Comparison of ENCODE assay signal across 15 cellular contexts in genomic region chr12:93668919-93669418, GRCh38. TPM values are rescaled to one million over a fixed set of nuclear protein-coding genes. Genes with fewer than 3 reads are reported as not detected.
DNase-seq lines count a peak whose midpoint lies in the region; ATAC-seq and TF ChIP-seq lines count a peak whose summit lies in the region.
"Had no signal": no experiment of that assay in that cellular context is flagged by ENCODE, and none has a peak within 500 bp of the region (broad histone marks: within the 10 kb centered on the region; RNA-seq: fewer than 3 reads in every experiment).

No MANE protein-coding gene starts in this region.

- no peaks in the 10 kb centered on the region for H3K9me2 ChIP-seq in SK-N-SH

- peaks cover 7% of the 10 kb centered on the region for H3F3A ChIP-seq in SK-N-SH (replicated peaks; ENCODE audit: insufficient read depth)

- no peak for DNase-seq in activated CD8-positive, alpha-beta T cell treated with anti-CD3 and anti-CD28 coated beads for 36 hours
- DNase-seq in activated CD8-positive, alpha-beta T cell treated with anti-CD3 and anti-CD28 coated beads, Interleukin-2, amount 10 ng/mL, durations not matched to agents 7 days and 5 days, result no peak
- peak; percentile 32 for DNase-seq in stimulated activated naive B cell treated with anti-CD40 and anti-IgM and Interleukin-4, amounts not matched to agents 10 μg/mL and 1 μg/mL and 100 μg/mL, for 72 hours
- DNase-seq in body of pancreas (no peak), SK-N-SH (no peak), NOMO-1 (lab: John Stamatoyannopoulos, UW; ENCODE audit: unreplicated experiment in 2 of 2) (no peak)
- DNase-seq: activated CD8-positive, alpha-beta memory T cell treated with anti-CD3 and anti-CD28 coated beads, Interleukin-2, amount 50 U/mL, for 48 hours; H7; naive thymus-derived CD4-positive, alpha-beta T cell; NCI-H1105 treated with DMSO at 0.1 percent for 48 hours; NCI-H526; SHP77 had no signal

- CTCF ChIA-PET in activated CD8-positive, alpha-beta T cell treated with anti-CD3 and anti-CD28 coated beads for 36 hours (lab: Charles Lee), result no interaction called here
- CTCF ChIA-PET in activated CD8-positive, alpha-beta T cell treated with anti-CD3 and anti-CD28 coated beads, Interleukin-2, amount 10 ng/mL, durations not matched to agents 7 days and 5 days (lab: Charles Lee), result no interaction called here
- CTCF ChIA-PET in SK-N-SH (lab: Yijun Ruan, JAX), result no interaction called here

- H3K9me3 Mint-ChIP-seq in activated CD8-positive, alpha-beta T cell treated with anti-CD3 and anti-CD28 coated beads for 36 hours, result peaks cover 11% of the 10 kb centered on the region
- peaks cover 6% of the 10 kb centered on the region for H3K9me3 Mint-ChIP-seq in activated CD8-positive, alpha-beta T cell treated with anti-CD3 and anti-CD28 coated beads, Interleukin-2, amount 10 ng/mL, durations not matched to agents 7 days and 5 days (ENCODE audit: insufficient read depth)
- H3K9me3 Mint-ChIP-seq in stimulated activated naive B cell treated with anti-CD40 and anti-IgM and Interleukin-4, amounts not matched to agents 10 μg/mL and 1 μg/mL and 100 μg/mL, for 72 hours, result peaks cover 5 to 8% of the 10 kb centered on the region in 2 donors

- H3K4me3 ChIP-seq in body of pancreas (no peak overlapping the region), SK-N-SH (ENCODE audit: low read depth in 2 of 2, low read length in 1 of 2) (no peak overlapping the region)
- H3K4me3 ChIP-seq: gastroesophageal sphincter had no signal

- H4K20me1 ChIP-seq in SK-N-SH (ENCODE audit: insufficient read depth), result no peaks in the 10 kb centered on the region

- H3K27me3 Mint-ChIP-seq in activated CD8-positive, alpha-beta T cell treated with anti-CD3 and anti-CD28 coated beads for 36 hours, result peaks cover 6% of the 10 kb centered on the region
- peaks cover 9% of the 10 kb centered on the region for H3K27me3 Mint-ChIP-seq in activated CD8-positive, alpha-beta T cell treated with anti-CD3 and anti-CD28 coated beads, Interleukin-2, amount 10 ng/mL, durations not matched to agents 7 days and 5 days (ENCODE audit: low read depth)
- peaks cover 6 to 13% of the 10 kb centered on the region in 2 donors for H3K27me3 Mint-ChIP-seq in stimulated activated naive B cell treated with anti-CD40 and anti-IgM and Interleukin-4, amounts not matched to agents 10 μg/mL and 1 μg/mL and 100 μg/mL, for 72 hours

- POLR2A ChIA-PET in activated CD8-positive, alpha-beta T cell treated with anti-CD3 and anti-CD28 coated beads for 36 hours (lab: Charles Lee), result no interaction called here
- POLR2A ChIA-PET in activated CD8-positive, alpha-beta T cell treated with anti-CD3 and anti-CD28 coated beads, Interleukin-2, amount 10 ng/mL, durations not matched to agents 7 days and 5 days (lab: Charles Lee), result no interaction called here
- POLR2A ChIA-PET in SK-N-SH (lab: Yijun Ruan, JAX), result no interaction called here

- H3K4me1 ChIP-seq in body of pancreas (no peaks in the 10 kb centered on the region), SK-N-SH (ENCODE audit: control insufficient read depth in 1 of 2, insufficient read depth in 2 of 2, low read depth in 1 of 2, low read length in 1 of 2) (no peaks in the 10 kb centered on the region)

- no peak overlapping the region for H3K4me2 ChIP-seq in SK-N-SH

- H3K9ac ChIP-seq in SK-N-SH, result no peak overlapping the region

- intact Hi-C loops in activated CD8-positive, alpha-beta T cell treated with anti-CD3 and anti-CD28 coated beads for 36 hours (cut with micrococcal nuclease), result no loop called here
- intact Hi-C loops in body of pancreas (cut with DNase I), result no loop called here

- H2AFZ ChIP-seq in SK-N-SH (ENCODE audit: low read depth), result no peak overlapping the region

- peak; percentile 69 for ATAC-seq in activated CD8-positive, alpha-beta T cell treated with anti-CD3 and anti-CD28 coated beads for 36 hours
- no peak for ATAC-seq in activated CD8-positive, alpha-beta T cell treated with anti-CD3 and anti-CD28 coated beads, Interleukin-2, amount 10 ng/mL, durations not matched to agents 7 days and 5 days
- peak; percentile 78 for ATAC-seq in GM21528 (IDR thresholded peaks at IDR 0.05; ENCODE audit: low FRiP score, unreplicated experiment)
- ATAC-seq in HG03135 (IDR thresholded peaks at IDR 0.05; ENCODE audit: unreplicated experiment), result peak; percentile 81
- peak; percentile 89 to 92 for ATAC-seq in stimulated activated naive B cell treated with anti-CD40 and anti-IgM and Interleukin-4, amounts not matched to agents 10 μg/mL and 1 μg/mL and 100 μg/mL, for 72 hours (replicated peaks)
- no peak for ATAC-seq in body of pancreas
- ATAC-seq: gastroesophageal sphincter; naive thymus-derived CD4-positive, alpha-beta T cell had no signal

- no peak overlapping the region for H3K27ac Mint-ChIP-seq in activated CD8-positive, alpha-beta T cell treated with anti-CD3 and anti-CD28 coated beads for 36 hours
- H3K27ac Mint-ChIP-seq in activated CD8-positive, alpha-beta T cell treated with anti-CD3 and anti-CD28 coated beads, Interleukin-2, amount 10 ng/mL, durations not matched to agents 7 days and 5 days, result no peak overlapping the region
- H3K27ac Mint-ChIP-seq in stimulated activated naive B cell treated with anti-CD40 and anti-IgM and Interleukin-4, amounts not matched to agents 10 μg/mL and 1 μg/mL and 100 μg/mL, for 72 hours, result peak overlapping the region; percentile 72
- H3K27ac Mint-ChIP-seq: naive thymus-derived CD4-positive, alpha-beta T cell had no signal

- H3K9me3 ChIP-seq in body of pancreas, result no peaks in the 10 kb centered on the region
- H3K9me3 ChIP-seq in SK-N-SH, result no peaks in the 10 kb centered on the region
- H3K9me3 ChIP-seq: gastroesophageal sphincter had no signal

- peaks cover 15% of the 10 kb centered on the region for H3K4me1 Mint-ChIP-seq in activated CD8-positive, alpha-beta T cell treated with anti-CD3 and anti-CD28 coated beads for 36 hours (ENCODE audit: low read depth)
- peaks cover 3% of the 10 kb centered on the region for H3K4me1 Mint-ChIP-seq in activated CD8-positive, alpha-beta T cell treated with anti-CD3 and anti-CD28 coated beads, Interleukin-2, amount 10 ng/mL, durations not matched to agents 7 days and 5 days (ENCODE audit: low read depth)
- H3K4me1 Mint-ChIP-seq in stimulated activated naive B cell treated with anti-CD40 and anti-IgM and Interleukin-4, amounts not matched to agents 10 μg/mL and 1 μg/mL and 100 μg/mL, for 72 hours, result peaks cover 8 to 9% of the 10 kb centered on the region in 2 donors

- no peak overlapping the region for H3K4me3 Mint-ChIP-seq in activated CD8-positive, alpha-beta T cell treated with anti-CD3 and anti-CD28 coated beads for 36 hours
- no peak overlapping the region for H3K4me3 Mint-ChIP-seq in activated CD8-positive, alpha-beta T cell treated with anti-CD3 and anti-CD28 coated beads, Interleukin-2, amount 10 ng/mL, durations not matched to agents 7 days and 5 days
- H3K4me3 Mint-ChIP-seq in stimulated activated naive B cell treated with anti-CD40 and anti-IgM and Interleukin-4, amounts not matched to agents 10 μg/mL and 1 μg/mL and 100 μg/mL, for 72 hours, result no peak overlapping the region
- H3K4me3 Mint-ChIP-seq: naive thymus-derived CD4-positive, alpha-beta T cell had no signal

- H3K27ac ChIP-seq in body of pancreas, result no peak overlapping the region
- H3K27ac ChIP-seq in SK-N-SH (ENCODE audit: low read depth in 2 of 2, low read length in 1 of 2), result no peak overlapping the region
- H3K27ac ChIP-seq: gastroesophageal sphincter had no signal

- TF ChIP-seq POLR2A in body of pancreas (IDR thresholded peaks at IDR 0.05), result no peak

- WGBS in body of pancreas, 2 donors, result 76 to 81% methylated on average over 5 of the region's 5 CpGs
- 85% methylated on average over 5 of the region's 5 CpGs for WGBS in SK-N-SH (ENCODE audit: low lambda C conversion rate)

- H3K36me3 Mint-ChIP-seq in activated CD8-positive, alpha-beta T cell treated with anti-CD3 and anti-CD28 coated beads for 36 hours (ENCODE audit: low read depth), result peaks cover 4% of the 10 kb centered on the region
- no peaks in the 10 kb centered on the region for H3K36me3 Mint-ChIP-seq in activated CD8-positive, alpha-beta T cell treated with anti-CD3 and anti-CD28 coated beads, Interleukin-2, amount 10 ng/mL, durations not matched to agents 7 days and 5 days (ENCODE audit: low read depth)
- peaks cover 0 to 7% of the 10 kb centered on the region in 2 donors for H3K36me3 Mint-ChIP-seq in stimulated activated naive B cell treated with anti-CD40 and anti-IgM and Interleukin-4, amounts not matched to agents 10 μg/mL and 1 μg/mL and 100 μg/mL, for 72 hours

- no peaks in the 10 kb centered on the region for H3K79me2 ChIP-seq in SK-N-SH (ENCODE audit: insufficient read depth)

- no peak for TF ChIP-seq CTCF in activated CD8-positive, alpha-beta T cell treated with anti-CD3 and anti-CD28 coated beads for 36 hours (IDR thresholded peaks at IDR 0.05)
- no peak for TF ChIP-seq CTCF in body of pancreas (IDR thresholded peaks at IDR 0.05)
- no peak for TF ChIP-seq CTCF in SK-N-SH (IDR thresholded peaks at IDR 0.05)

- no peak for TF ChIP-seq RAD21 in SK-N-SH (IDR thresholded peaks at IDR 0.05; ENCODE audit: low read length)

- H3K36me3 ChIP-seq in body of pancreas (replicated peaks in 1 of 2; ENCODE audit: insufficient read depth in 1 of 2, low read depth in 2 of 2), result no peaks in the 10 kb centered on the region
- no peaks in the 10 kb centered on the region for H3K36me3 ChIP-seq in SK-N-SH (replicated peaks in 1 of 2; ENCODE audit: control insufficient read depth in 1 of 2, insufficient read depth in 2 of 2, low read length in 1 of 2)
- H3K36me3 ChIP-seq: gastroesophageal sphincter had no signal

- H3K27me3 ChIP-seq in body of pancreas (no peaks in the 10 kb centered on the region), SK-N-SH (ENCODE audit: insufficient read depth) (no peaks in the 10 kb centered on the region)
- H3K27me3 ChIP-seq: gastroesophageal sphincter had no signal

- no peak for TF ChIP-seq EP300 in SK-N-SH (IDR thresholded peaks at IDR 0.05; ENCODE audit: borderline replicate concordance in 1 of 2, low read depth in 1 of 2, low read length in 1 of 2)

TF ChIP-seq in SK-N-SH, 30 proteins besides CTCF, POLR2A, EP300 and RAD21 (continues in another document):
- TF ChIP-seq MEF2A (IDR thresholded peaks at IDR 0.05; ENCODE audit: borderline replicate concordance, low read depth), result no peak

RNA-seq across cellular contexts. Expression of gene CRADD, which starts 8.2 kb away (rescaled TPM):
- total RNA-seq in activated CD8-positive, alpha-beta T cell treated with anti-CD3 and anti-CD28 coated beads for 36 hours, result 10 to 100 TPM in 1 of 2 experiments, 1 to 10 TPM in 1; 7.0 to 11.3 TPM
- total RNA-seq in activated CD8-positive, alpha-beta T cell treated with anti-CD3 and anti-CD28 coated beads, Interleukin-2, amount 10 ng/mL, durations not matched to agents 7 days and 5 days, result 10 to 100 TPM; 10.8 to 14.6 TPM
- total RNA-seq in body of pancreas, result 10 to 100 TPM; 27.2 to 75.2 TPM
- polyA plus RNA-seq in SK-N-SH (2012; rRNA removed), result 13.6 and 16.7 TPM in 2 replicates
- polyA plus RNA-seq in SK-N-SH (2012; cell fraction: cytosol; rRNA removed), result 14.4 and 17.0 TPM in 2 replicates
- polyA plus RNA-seq in SK-N-SH (2012; cell fraction: nucleus; rRNA removed), result 7.7 and 9.2 TPM in 2 replicates

Comparison
In these comparisons a context has a peak if more than half of its experiments do, and no peak if none do; other contexts are left out.
1. ATAC-seq: peak in activated CD8-positive, alpha-beta T cell treated with anti-CD3 and anti-CD28 coated beads for 36 hours (single experiment), GM21528 (single experiment), HG03135 (single experiment) and stimulated activated naive B cell treated with anti-CD40 and anti-IgM and Interleukin-4, amounts not matched to agents 10 μg/mL and 1 μg/mL and 100 μg/mL, for 72 hours (2 of 2); none in activated CD8-positive, alpha-beta T cell treated with anti-CD3 and anti-CD28 coated beads, Interleukin-2, amount 10 ng/mL, durations not matched to agents 7 days and 5 days (single experiment) and body of pancreas (single experiment).